18 cellular contexts compared by ENCODE assay signal in the genomic region with DNA sequence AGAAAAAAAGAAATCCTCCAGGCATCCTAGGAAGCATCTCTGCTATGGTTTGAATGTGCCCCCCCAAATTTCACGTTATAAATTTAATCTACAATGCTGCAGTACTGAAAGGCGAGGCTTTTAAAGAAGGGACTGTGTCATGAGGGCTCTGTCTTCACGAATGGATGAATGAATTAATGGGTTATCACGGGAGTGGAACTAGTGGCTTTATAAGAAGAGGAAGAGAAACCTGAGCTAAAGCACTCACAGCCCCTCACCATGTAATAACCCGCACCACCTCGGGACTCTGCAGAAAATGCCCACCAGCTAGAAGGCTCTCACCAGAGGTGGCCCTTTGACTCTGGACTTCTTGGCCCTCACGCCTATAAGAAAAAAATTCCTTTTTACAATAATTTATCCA. TPM values are rescaled to one million over a fixed set of nuclear protein-coding genes. Genes with fewer than 3 reads are reported as not detected.
DNase-seq lines count a peak whose midpoint lies in the region; ATAC-seq and TF ChIP-seq lines count a peak whose summit lies in the region.
"Had no signal": no experiment of that assay in that cellular context is flagged by ENCODE, and none has a peak within 500 bp of the region (broad histone marks: within the 10 kb centered on the region; RNA-seq: fewer than 3 reads in every experiment).

No MANE protein-coding gene starts in this region.

- ATAC-seq in GM18498 (IDR thresholded peaks at IDR 0.05; ENCODE audit: unreplicated experiment) (peak; percentile 64), GM21423 (IDR thresholded peaks at IDR 0.05; ENCODE audit: unreplicated experiment) (peak; percentile 49), HG02981 (IDR thresholded peaks at IDR 0.05; ENCODE audit: unreplicated experiment) (peak; percentile 53), GM19467 (IDR thresholded peaks at IDR 0.05; ENCODE audit: unreplicated experiment) (no peak)
- ATAC-seq: Panc1, right cardiac atrium had no signal

- no peak overlapping the region for H3K4me3 Mint-ChIP-seq in HFFc6

- H3K27me3 Mint-ChIP-seq in HFFc6 (ENCODE audit: insufficient read depth), result no peaks in the 10 kb centered on the region

- H3K27ac Mint-ChIP-seq in HFFc6, result no peak overlapping the region

- TF ChIP-seq CTCF in HFFc6 (IDR thresholded peaks at IDR 0.05), result no peak

- H3K4me1 Mint-ChIP-seq in HFFc6 (ENCODE audit: low read depth), result peaks cover 42% of the 10 kb centered on the region

- H3K9me3 Mint-ChIP-seq in HFFc6, result no peaks in the 10 kb centered on the region

- DNase-seq in NAMALWA (ENCODE audit: low spot score) (peak; percentile 63), NCI-H2107 (lab: John Stamatoyannopoulos, UW) (no peak), HFFc6 (no peak), DMS53 (lab: John Stamatoyannopoulos, UW) (no peak)
- DNase-seq: activated naive CD4-positive, alpha-beta T cell treated with Interleukin-2 at 50 U/mL for 16 hours; erythroblast; glutamatergic neuron; mesenchymal stem cell; NCI-H146; NCI-H446 treated with DMSO at 0.1 percent for 48 hours; right cardiac atrium; stimulated activated CD4-positive, alpha-beta T cell treated with anti-CD3 and anti-CD28 coated beads, Interleukin-1b, Interleukin-23, amount 100 ng/mL, for 48 hours had no signal

- peaks cover 5% of the 10 kb centered on the region; the same call in 1 of the 2 replicates for H3K36me3 Mint-ChIP-seq in HFFc6 (ENCODE audit: low read depth)

RNA-seq across cellular contexts. Expression of gene RNU4ATAC, which starts 27.6 kb away (rescaled TPM):
- not detected for total RNA-seq in HFFc6 (2021; fragmentation: NEBNext Ultra II Directional; extraction: Animal tissue kit (Norgen Biotek cat#: 25700))
- total RNA-seq: G401 had no signal
